ENCODE assay signal across 11 cellular contexts in the genomic region with DNA sequence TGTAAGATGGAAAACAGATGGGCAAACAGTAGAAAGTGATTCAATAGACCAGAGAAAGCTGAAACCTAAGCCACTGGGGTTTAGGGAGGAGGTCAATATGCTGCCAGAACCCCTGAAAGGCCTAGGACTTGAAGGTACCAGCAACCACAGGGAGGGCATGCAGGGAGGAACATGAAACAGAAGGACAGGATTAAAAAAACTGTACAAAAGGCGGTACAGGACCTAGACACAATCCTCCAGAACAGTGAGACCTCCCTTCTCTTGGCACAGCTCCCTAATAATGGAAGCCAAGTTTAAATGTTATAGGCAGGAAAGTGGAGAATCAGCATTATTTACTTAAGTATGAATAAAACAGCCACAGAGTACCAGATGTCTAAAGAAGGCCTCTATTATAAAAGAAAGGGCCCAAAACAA.
DNase-seq lines count a peak whose midpoint lies in the region; ATAC-seq, FAIRE-seq and TF ChIP-seq lines count a peak whose summit lies in the region.
"Had no signal": no experiment of that assay in that cellular context is flagged by ENCODE, and none has a peak within 500 bp of the region (broad histone marks: within the 10 kb centered on the region; RNA-seq: fewer than 3 reads in every experiment).

No MANE protein-coding gene starts in this region.

- H3K27ac Mint-ChIP-seq in progenitor cell of endocrine pancreas: no peak overlapping the region

- peaks cover 3% of the 10 kb centered on the region for H3K4me1 Mint-ChIP-seq in progenitor cell of endocrine pancreas (ENCODE audit: low read depth)

- H3K27ac ChIP-seq in A549 (no peak overlapping the region), VCaP (peak overlapping the region; percentile 46)
- H3K27ac ChIP-seq: pancreas had no signal

- POLR2A ChIA-PET in A549 (lab: Yijun Ruan, JAX): no interaction called here

- TF ChIP-seq EP300 in A549 (IDR thresholded peaks at IDR 0.05): no peak

- 82% methylated on average over 1 of the region's 1 CpG for WGBS in A549 (ENCODE audit: missing lambda C conversion rate)

- DNase-seq in A549 (ENCODE audit: low read depth in 1 of 2, low spot score in 1 of 2) (no peak), LNCaP clone FGC (ENCODE audit: low read depth) (peak; percentile 26), foreskin fibroblast (peak; percentile 24 to 81), progenitor cell of endocrine pancreas (ENCODE audit: low spot score, unreplicated experiment) (no peak), KG1 (lab: John Stamatoyannopoulos, UW) (no peak)
- DNase-seq: activated gamma-delta T cell, left cardiac atrium, pancreas had no signal

- no peak for TF ChIP-seq POLR2A in A549 (IDR thresholded peaks at IDR 0.05; ENCODE audit: low read length)

- ATAC-seq in A549 (no peak; a peak in 1 of 6 replicates), GM21723 (IDR thresholded peaks at IDR 0.05; ENCODE audit: unreplicated experiment) (no peak), HG03108 (IDR thresholded peaks at IDR 0.05; ENCODE audit: unreplicated experiment) (no peak)
- ATAC-seq: left cardiac atrium, pancreas had no signal

- H3K4me2 ChIP-seq in A549: no peak overlapping the region

- H3K4me3 ChIP-seq in A549 (no peak overlapping the region), LNCaP clone FGC (ENCODE audit: low read depth, low read length) (no peak overlapping the region), foreskin fibroblast (ENCODE audit: low read depth in 1 of 2, low read length in 2 of 2) (peak overlapping the region in 1 of 2 donors; percentile 8)
- H3K4me3 ChIP-seq: pancreas had no signal

- no peak overlapping the region for H3K4me3 Mint-ChIP-seq in progenitor cell of endocrine pancreas (ENCODE audit: low read depth)

- H3K4me1 ChIP-seq in A549: no peaks in the 10 kb centered on the region
- H3K4me1 ChIP-seq: pancreas had no signal

- no peak for TF ChIP-seq RAD21 in A549 (conservative IDR thresholded peaks at IDR 0.05 in 1 of 2, IDR thresholded peaks at IDR 0.05 in 1 of 2)

- no peaks in the 10 kb centered on the region for H3K27me3 Mint-ChIP-seq in progenitor cell of endocrine pancreas

- no peak for FAIRE-seq in A549 (lab: Jason Lieb, UNC)

- no peaks in the 10 kb centered on the region for H3K9me3 Mint-ChIP-seq in progenitor cell of endocrine pancreas (ENCODE audit: low read depth)

- peaks cover 6% of the 10 kb centered on the region for H3K36me3 Mint-ChIP-seq in progenitor cell of endocrine pancreas (ENCODE audit: insufficient read depth)

- no peaks in the 10 kb centered on the region for H3K9me3 ChIP-seq in A549
- H3K9me3 ChIP-seq: pancreas had no signal

- TF ChIP-seq CTCF in A549 (IDR thresholded peaks at IDR 0.05) (no peak), LNCaP clone FGC (IDR thresholded peaks at IDR 0.05; ENCODE audit: control insufficient read depth, extremely low read depth, insufficient read depth) (no peak), VCaP (conservative IDR thresholded peaks at IDR 0.05) (no peak), foreskin fibroblast (IDR thresholded peaks at IDR 0.05; ENCODE audit: low read depth, low read length) (no peak), progenitor cell of endocrine pancreas (IDR thresholded peaks at IDR 0.05; ENCODE audit: unreplicated experiment) (no peak)

- CTCF ChIA-PET in A549 (lab: Yijun Ruan, JAX): interaction anchor here (0.9 to 6.5 kb wide), 7 partner anchors 14 to 165 kb away, joined by 3 to 42 read pairs (median 4); a partner anchor contains a TSS

TF ChIP-seq in A549, 52 proteins besides CTCF, POLR2A, EP300 and RAD21:
- no peak for TF ChIP-seq KDM1A (IDR thresholded peaks at IDR 0.05; ENCODE audit: low read depth)
- peak; percentile 59 for TF ChIP-seq MAFK (IDR thresholded peaks at IDR 0.05; ENCODE audit: partially characterized antibody)
- TF ChIP-seq EHF (CRISPR knock-in tag; IDR thresholded peaks at IDR 0.05): no peak

Comparison
In these comparisons a context has a peak if more than half of its experiments do, and no peak if none do; other contexts are left out.
1. DNase-seq: peak in LNCaP clone FGC (single experiment) and foreskin fibroblast (2 of 2); none in A549 (0 of 2), progenitor cell of endocrine pancreas (single experiment) and KG1 (single experiment).